ENCODE assay signal across 8 cellular contexts in genomic region chr20:1802385-1803215, GRCh38.
DNase-seq lines count a peak whose midpoint lies in the region; ATAC-seq and TF ChIP-seq lines count a peak whose summit lies in the region.

No MANE protein-coding gene starts in this region.

- ATAC-seq in GM18511 (IDR thresholded peaks at IDR 0.05; ENCODE audit: unreplicated experiment): peak; percentile 54
- ATAC-seq in aorta (ENCODE audit: low FRiP score): peak; percentile 87
- ATAC-seq in HG02623 (IDR thresholded peaks at IDR 0.05; ENCODE audit: unreplicated experiment): no peak

- H3K27me3 ChIP-seq in aorta (ENCODE audit: control insufficient read depth in 1 of 2, insufficient read depth in 2 of 2, low read length in 1 of 2): no peaks in the 10 kb centered on the region

- H3K27ac ChIP-seq in aorta (ENCODE audit: low read depth in 1 of 2, low read length in 2 of 2): no peak overlapping the region

- H3K4me3 ChIP-seq in AG10803 (ENCODE audit: low read length): peak overlapping the region; percentile 57
- peak overlapping the region; percentile 60 to 73 for H3K4me3 ChIP-seq in aorta (ENCODE audit: low read length in 2 of 2)

- H3K9me3 ChIP-seq in aorta (ENCODE audit: control insufficient read depth, low read length): no peaks in the 10 kb centered on the region

- H3K4me1 ChIP-seq in aorta (ENCODE audit: control insufficient read depth in 1 of 2, insufficient read depth in 2 of 2, low read length in 2 of 2): no peaks in the 10 kb centered on the region

- intact Hi-C loops in head of caudate nucleus (cut with DNase I) (loop anchor here (2.0 kb wide), 1 partner anchor 92 kb away; the partner anchor contains the start of gene SIRPA), aorta (cut with DNase I) (loop anchor here in 1 of 2 donors (2.0 to 10.0 kb wide), 5 partner anchors 35 to 302 kb away; partner anchors contain the start of genes SIRPA and STK35)

- DNase-seq in AG10803 (ENCODE audit: low read depth) (peak; percentile 71), NCI-H446 treated with DMSO at 0.1 percent for 48 hours (lab: John Stamatoyannopoulos, UW) (peak; percentile 71), head of caudate nucleus (peak; percentile 79 to 96 (median 91)), nucleus accumbens (lab: John Stamatoyannopoulos, UW) (peak; percentile 29 to 92 (median 81)), aorta (peak; percentile 87 to 91)
- peak; percentile 37 for DNase-seq in activated naive CD4-positive, alpha-beta T cell treated with anti-CD3 and anti-CD28 coated beads, Interleukin-2, amount 50 U/mL, for 16 hours

- TF ChIP-seq CTCF in AG10803 (conservative IDR thresholded peaks at IDR 0.05; ENCODE audit: low read length): peak; percentile 66

- H3K36me3 ChIP-seq in aorta (ENCODE audit: control insufficient read depth in 1 of 2, insufficient read depth in 2 of 2, low read length in 1 of 2): no peaks in the 10 kb centered on the region

- 1% methylated on average over 42 of the region's 42 CpGs for WGBS in aorta, 2 donors

Comparison
In these comparisons a context has a peak if more than half of its experiments do, and no peak if none do; other contexts are left out.
1. DNase-seq: peak in every context shown above with its lines; median percentile 91 in head of caudate nucleus; 89 in aorta; 81 in nucleus accumbens; 71 in AG10803; 71 in NCI-H446 treated with DMSO at 0.1 percent for 48 hours; 37 in activated naive CD4-positive, alpha-beta T cell treated with anti-CD3 and anti-CD28 coated beads, Interleukin-2, amount 50 U/mL, for 16 hours.